In the genomic region with DNA sequence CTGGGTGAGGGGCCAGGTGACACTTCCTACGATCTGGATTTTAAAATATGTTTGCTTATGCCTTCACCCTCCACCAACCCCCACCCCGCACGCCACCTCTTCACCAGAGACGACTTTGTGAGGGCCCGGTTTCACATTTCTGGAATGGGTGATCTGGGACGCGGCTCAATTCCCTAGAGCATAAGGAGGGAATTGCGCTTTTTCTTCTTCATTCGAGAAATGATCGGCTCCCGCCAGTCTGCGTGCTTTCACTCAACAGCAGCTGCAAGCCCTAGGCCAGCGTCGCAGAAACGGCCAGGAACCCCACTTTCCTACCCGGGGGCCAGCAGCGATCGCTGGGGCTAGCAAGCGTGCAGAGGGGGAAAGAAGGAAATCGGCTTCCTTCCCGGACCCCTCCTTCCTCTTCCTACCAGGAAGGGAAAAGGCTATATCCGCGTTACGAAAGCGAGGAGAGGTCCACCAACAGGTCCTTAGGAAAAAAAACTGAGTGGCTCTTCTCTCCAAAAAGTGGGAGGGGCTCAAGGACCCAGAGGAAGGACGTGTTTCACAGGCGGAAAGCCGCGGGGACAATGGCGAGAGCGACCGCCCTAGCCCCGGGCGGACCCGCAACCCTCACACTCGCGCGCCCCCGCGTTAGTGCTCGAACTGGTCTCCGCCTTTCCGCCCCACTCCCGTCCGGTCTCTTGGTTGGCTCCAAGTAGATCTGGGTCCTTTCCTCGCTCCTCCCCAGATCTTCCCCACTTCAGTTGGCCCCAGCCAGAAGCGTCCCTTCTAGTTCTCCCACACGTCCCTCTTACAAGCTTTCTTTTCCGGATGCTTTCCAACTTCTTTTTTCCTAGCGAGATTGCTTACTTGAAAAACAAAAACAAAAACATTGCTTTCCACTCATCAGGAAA, we compare ENCODE assay signal across 8 cellular contexts. TPM values are rescaled to one million over a fixed set of nuclear protein-coding genes. Genes with fewer than 3 reads are reported as not detected.
A peak's percentile ranks its signal among the peaks of the same experiment; 100 is the strongest.
DNase-seq lines count a peak whose midpoint lies in the region; ATAC-seq and TF ChIP-seq lines count a peak whose summit lies in the region.

No MANE protein-coding gene starts in this region.

- H3K4me3 ChIP-seq in AG10803 (ENCODE audit: low read length) (peak overlapping the region; percentile 98), HL-60 (replicated peaks; ENCODE audit: insufficient read depth, low read length) (peak overlapping the region; percentile 50)

- ATAC-seq in foreskin keratinocyte: peak; percentile 40
- no peak for ATAC-seq in naive B cell (ENCODE audit: low read depth in 2 of 2)
- ATAC-seq in HG03159 (IDR thresholded peaks at IDR 0.05; ENCODE audit: unreplicated experiment): no peak
- no peak for ATAC-seq in GM18873 (IDR thresholded peaks at IDR 0.05; ENCODE audit: low FRiP score, unreplicated experiment)

- peaks cover 8% of the 10 kb centered on the region for H3K4me1 ChIP-seq in foreskin keratinocyte

- intact Hi-C loops in activated T-helper 1 cell treated with anti-CD3 and anti-CD28 coated beads, Interleukin-12 subunit alpha, Interleukin-12 subunit beta, Interleukin-2, Interleukin-4 antibody, amounts not matched to agents 30 ng/mL and 10 ng/mL and 1 ng/mL, durations not matched to agents 14 hours and 24 hours and 36 hours (cut with micrococcal nuclease): loop anchor here (5.0 kb wide), 2 partner anchors 121 to 956 kb away; a partner anchor contains a TSS

- TF ChIP-seq CTCF in AG10803 (conservative IDR thresholded peaks at IDR 0.05; ENCODE audit: low read length): peak; percentile 31; the same call in 1 of the 2 replicates
- TF ChIP-seq CTCF in HL-60 (IDR thresholded peaks at IDR 0.05; ENCODE audit: insufficient read depth, low read length): no peak
- TF ChIP-seq CTCF in foreskin keratinocyte (conservative IDR thresholded peaks at IDR 0.05): peak; percentile 41
- no peak for TF ChIP-seq CTCF in GM20000 (IDR thresholded peaks at IDR 0.05; ENCODE audit: extremely low read depth, missing control alignments)

- DNase-seq in AG10803 (ENCODE audit: low read depth) (peak; percentile 80), HL-60 (ENCODE audit: low read depth in 1 of 2, low spot score in 1 of 2) (no peak), foreskin keratinocyte (peak in 1 of 2 donors; percentile 67), naive B cell (no peak), GM20000 (ENCODE audit: low spot score) (no peak)
- no peak for DNase-seq in activated T-helper 1 cell treated with anti-CD3 and anti-CD28 coated beads, Interleukin-12 subunit alpha, Interleukin-12 subunit beta, Interleukin-2, Interleukin-4 antibody, amounts not matched to agents 30 ng/mL and 10 ng/mL and 1 ng/mL, durations not matched to agents 14 hours and 24 hours and 36 hours (ENCODE audit: low spot score)

- H3K4me3 Mint-ChIP-seq in activated T-helper 1 cell treated with anti-CD3 and anti-CD28 coated beads, Interleukin-12 subunit alpha, Interleukin-12 subunit beta, Interleukin-2, Interleukin-4 antibody, amounts not matched to agents 30 ng/mL and 10 ng/mL and 1 ng/mL, durations not matched to agents 14 hours and 24 hours and 36 hours: peak overlapping the region; percentile 84
- peak overlapping the region; percentile 37 to 87 (median 76) for H3K4me3 Mint-ChIP-seq in naive B cell

- peak overlapping the region; percentile 77 for H3K27ac Mint-ChIP-seq in activated T-helper 1 cell treated with anti-CD3 and anti-CD28 coated beads, Interleukin-12 subunit alpha, Interleukin-12 subunit beta, Interleukin-2, Interleukin-4 antibody, amounts not matched to agents 30 ng/mL and 10 ng/mL and 1 ng/mL, durations not matched to agents 14 hours and 24 hours and 36 hours
- no peak overlapping the region for H3K27ac Mint-ChIP-seq in naive B cell

- peaks cover 35% of the 10 kb centered on the region for H3K4me1 Mint-ChIP-seq in activated T-helper 1 cell treated with anti-CD3 and anti-CD28 coated beads, Interleukin-12 subunit alpha, Interleukin-12 subunit beta, Interleukin-2, Interleukin-4 antibody, amounts not matched to agents 30 ng/mL and 10 ng/mL and 1 ng/mL, durations not matched to agents 14 hours and 24 hours and 36 hours (ENCODE audit: low read depth)
- peaks cover 28 to 35% (median 34%) of the 10 kb centered on the region in 3 donors for H3K4me1 Mint-ChIP-seq in naive B cell

- H3K27ac ChIP-seq in HL-60 (replicated peaks) (no peak overlapping the region), foreskin keratinocyte (peak overlapping the region; percentile 42)

- peaks cover 54% of the 10 kb centered on the region for H3K27me3 Mint-ChIP-seq in activated T-helper 1 cell treated with anti-CD3 and anti-CD28 coated beads, Interleukin-12 subunit alpha, Interleukin-12 subunit beta, Interleukin-2, Interleukin-4 antibody, amounts not matched to agents 30 ng/mL and 10 ng/mL and 1 ng/mL, durations not matched to agents 14 hours and 24 hours and 36 hours (ENCODE audit: insufficient read depth)
- peaks cover 56 to 71% (median 60%) of the 10 kb centered on the region in 3 donors for H3K27me3 Mint-ChIP-seq in naive B cell

- H3K27me3 ChIP-seq in HL-60 (ENCODE audit: insufficient read depth, poor library complexity, severe bottlenecking) (peaks cover 52% of the 10 kb centered on the region), foreskin keratinocyte (no peaks in the 10 kb centered on the region)

- peaks cover 3% of the 10 kb centered on the region for H3K36me3 Mint-ChIP-seq in activated T-helper 1 cell treated with anti-CD3 and anti-CD28 coated beads, Interleukin-12 subunit alpha, Interleukin-12 subunit beta, Interleukin-2, Interleukin-4 antibody, amounts not matched to agents 30 ng/mL and 10 ng/mL and 1 ng/mL, durations not matched to agents 14 hours and 24 hours and 36 hours (ENCODE audit: low read depth)
- H3K36me3 Mint-ChIP-seq in naive B cell: peaks cover 0 to 7% of the 10 kb centered on the region in 2 donors

- no peaks in the 10 kb centered on the region for H3K9me3 Mint-ChIP-seq in activated T-helper 1 cell treated with anti-CD3 and anti-CD28 coated beads, Interleukin-12 subunit alpha, Interleukin-12 subunit beta, Interleukin-2, Interleukin-4 antibody, amounts not matched to agents 30 ng/mL and 10 ng/mL and 1 ng/mL, durations not matched to agents 14 hours and 24 hours and 36 hours
- peaks cover 0 to 10% (median 5%) of the 10 kb centered on the region in 7 donors for H3K9me3 Mint-ChIP-seq in naive B cell

RNA-seq across cellular contexts. Expression of a gene that starts 1.1 kb away (rescaled TPM):
- 1.7 and 1.8 TPM in 2 replicates for total RNA-seq in activated T-helper 1 cell treated with anti-CD3 and anti-CD28 coated beads, Interleukin-12 subunit alpha, Interleukin-12 subunit beta, Interleukin-2, Interleukin-4 antibody, amounts not matched to agents 30 ng/mL and 10 ng/mL and 1 ng/mL, durations not matched to agents 14 hours and 24 hours and 36 hours
- total RNA-seq in foreskin keratinocyte: 69.7 and 71.7 TPM in 2 replicates
- 12.8 and 16.9 TPM in 2 replicates for polyA plus RNA-seq in foreskin keratinocyte
- not detected for polyA plus RNA-seq in naive B cell (ENCODE audit: low read depth in 6 of 6)

Comparison
In these comparisons a context has a peak if more than half of its experiments do, and no peak if none do; other contexts are left out.
1. CTCF ChIP-seq: peak in AG10803 (single experiment) and foreskin keratinocyte (single experiment); none in HL-60 (single experiment) and GM20000 (single experiment).
2. RNA of a gene that starts 1.1 kb away (total RNA-seq): 69.7 to 71.7 TPM in foreskin keratinocyte; 1.7 to 1.8 TPM in activated T-helper 1 cell treated with anti-CD3 and anti-CD28 coated beads, Interleukin-12 subunit alpha, Interleukin-12 subunit beta, Interleukin-2, Interleukin-4 antibody, amounts not matched to agents 30 ng/mL and 10 ng/mL and 1 ng/mL, durations not matched to agents 14 hours and 24 hours and 36 hours; every median in the first group is over 10 times any median in the second.